ENCODE assay signal across 16 cellular contexts in the genomic region with DNA sequence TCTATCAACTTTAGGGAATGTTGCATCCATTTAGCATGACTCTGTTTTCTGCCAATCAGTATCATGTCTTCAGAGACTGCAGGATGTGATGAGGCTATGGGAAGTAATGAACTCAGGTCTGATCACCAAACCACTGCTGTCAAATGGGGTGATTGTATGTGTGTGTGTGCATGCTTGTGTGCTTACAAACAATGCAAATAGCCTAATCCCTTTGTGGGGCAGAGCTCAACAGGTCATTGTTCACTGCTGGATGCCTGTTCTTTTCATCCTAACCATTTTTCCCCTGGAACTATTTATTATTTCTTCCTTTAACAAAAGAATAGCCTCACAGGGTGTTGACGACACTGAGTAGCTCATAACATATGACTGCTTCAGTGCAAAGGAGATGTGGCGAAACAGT. TPM values are rescaled to one million over a fixed set of nuclear protein-coding genes. Genes with fewer than 3 reads are reported as not detected.
A peak's percentile ranks its signal among the peaks of the same experiment; 100 is the strongest.
DNase-seq lines count a peak whose midpoint lies in the region; ATAC-seq and TF ChIP-seq lines count a peak whose summit lies in the region.
"Had no signal": no experiment of that assay in that cellular context is flagged by ENCODE, and none has a peak within 500 bp of the region (broad histone marks: within the 10 kb centered on the region; RNA-seq: fewer than 3 reads in every experiment).

No MANE protein-coding gene starts in this region.

- H3K36me3 ChIP-seq in PC-9 (ENCODE audit: low read depth) = no peaks in the 10 kb centered on the region

- intact Hi-C loops in PC-9 (cut with micrococcal nuclease; ENCODE audit: unreplicated experiment) = no loop called here

- H3K4me2 ChIP-seq in PC-9 = no peak overlapping the region
- H3K4me2 ChIP-seq: KMS-11 had no signal

- CTCF ChIA-PET in PC-9 (lab: Charles Lee) = no interaction called here

- POLR2A ChIA-PET in PC-9 (lab: Charles Lee; ENCODE audit: unreplicated experiment) = no interaction called here

- BruUV-seq in PC-9 (replicated peaks; lab: Mats Ljungman, UMichigan) = no TSS peak

- H3K4me3 ChIP-seq in fibroblast of mammary gland (ENCODE audit: control insufficient read depth, low read depth, low read length) (no peak overlapping the region), PC-9 (no peak overlapping the region)

- no peak for ATAC-seq in HG02623 (IDR thresholded peaks at IDR 0.05; ENCODE audit: unreplicated experiment)
- ATAC-seq in stimulated activated naive CD8-positive, alpha-beta T cell treated with anti-CD3 and anti-CD28 coated beads, Interleukin-15, Interleukin-2, amounts not matched to agents 100 U/mL and 50 U/mL, for 24 hours = no peak

- H2AFZ ChIP-seq in PC-9 = no peak overlapping the region

- H3K9me2 ChIP-seq in PC-9 (ENCODE audit: insufficient read depth) = no peaks in the 10 kb centered on the region

- no peaks in the 10 kb centered on the region for H3K79me2 ChIP-seq in PC-9 (ENCODE audit: low read depth)

- no peaks in the 10 kb centered on the region for H4K20me1 ChIP-seq in PC-9 (ENCODE audit: insufficient read depth)

- H3F3A ChIP-seq in PC-9 (ENCODE audit: insufficient read depth, low read depth) = no peaks in the 10 kb centered on the region

- H3K27me3 ChIP-seq in PC-9 (ENCODE audit: insufficient read depth, low read depth) = no peaks in the 10 kb centered on the region

- TF ChIP-seq CTCF in fibroblast of mammary gland (conservative IDR thresholded peaks at IDR 0.05; ENCODE audit: control insufficient read depth, insufficient read depth, low read depth, low read length) (no peak), PC-9 (conservative IDR thresholded peaks at IDR 0.05) (no peak)

- no peak overlapping the region for H3K27ac ChIP-seq in PC-9
- H3K27ac ChIP-seq: KMS-11 had no signal

- no peaks in the 10 kb centered on the region for H3K4me1 ChIP-seq in PC-9 (replicated peaks; ENCODE audit: insufficient read depth)

- peak; percentile 45 for DNase-seq in NCI-H146 (lab: John Stamatoyannopoulos, UW)
- no peak for DNase-seq in NCI-H146 treated with DMSO at 0.1 percent for 48 hours (lab: John Stamatoyannopoulos, UW; ENCODE audit: unreplicated experiment)
- DNase-seq in NCI-H69 (lab: John Stamatoyannopoulos, UW) = peak; percentile 33
- peak; percentile 3 for DNase-seq in fibroblast of mammary gland (ENCODE audit: low read depth)
- peak; percentile 57 for DNase-seq in retina
- DNase-seq in PC-9 = no peak
- no peak for DNase-seq in stimulated activated naive CD8-positive, alpha-beta T cell treated with anti-CD3 and anti-CD28 coated beads, Interleukin-15, Interleukin-2, amounts not matched to agents 100 U/mL and 50 U/mL, for 24 hours
- DNase-seq: DND-41, GDM1, NCI-H1092, NCI-H1694 treated with DMSO at 0.1 percent for 48 hours, NCI-H524 had no signal

- H3K9me3 ChIP-seq in PC-9 (ENCODE audit: insufficient read depth, low read depth) = no peaks in the 10 kb centered on the region

RNA-seq across cellular contexts. Expression of a gene that starts 55.9 kb away (rescaled TPM):
- not detected in 2 replicates for total RNA-seq in PC-9 (2021)
- total RNA-seq: MCF 10A, SK-MEL-5 had no signal

Comparison
In these comparisons a context has a peak if more than half of its experiments do, and no peak if none do; other contexts are left out.
1. DNase-seq: peak in NCI-H146 (single experiment), NCI-H69 (single experiment), fibroblast of mammary gland (single experiment) and retina (single experiment); none in NCI-H146 treated with DMSO at 0.1 percent for 48 hours (single experiment), PC-9 (0 of 2) and stimulated activated naive CD8-positive, alpha-beta T cell treated with anti-CD3 and anti-CD28 coated beads, Interleukin-15, Interleukin-2, amounts not matched to agents 100 U/mL and 50 U/mL, for 24 hours (single experiment).